In genomic region chr2:68423966-68424650, GRCh38 we compare ENCODE assay signal across 11 cellular contexts. TPM values are rescaled to one million over a fixed set of nuclear protein-coding genes. Genes with fewer than 3 reads are reported as not detected.
DNase-seq lines count a peak whose midpoint lies in the region; ATAC-seq and TF ChIP-seq lines count a peak whose summit lies in the region.
"Had no signal": no experiment of that assay in that cellular context is flagged by ENCODE, and none has a peak within 500 bp of the region (broad histone marks: within the 10 kb centered on the region; RNA-seq: fewer than 3 reads in every experiment).

No MANE protein-coding gene starts in this region.

- H3K27ac ChIP-seq in BLaER1 treated with 17β-estradiol and CSF1 and Interleukin-3, amounts not matched to agents 10 nM and 100 nM, result peak overlapping the region in 8 of 11 experiments; percentile 0 to 64 (median 24); a peak in 8 of 22 replicates
- no peak overlapping the region for H3K27ac ChIP-seq in sigmoid colon
- H3K27ac ChIP-seq: C4-2B had no signal

- H3K4me1 ChIP-seq in BLaER1 treated with 17β-estradiol and CSF1 and Interleukin-3, amounts not matched to agents 10 nM and 100 nM, result peaks cover 45 to 65% (median 61%) of the 10 kb centered on the region in 10 experiments
- H3K4me1 ChIP-seq in sigmoid colon, result peaks cover 0 to 25% (median 17%) of the 10 kb centered on the region in 4 donors

- peak; percentile 38 for DNase-seq in GM19240 (ENCODE audit: insufficient read length, low spot score)
- peak; percentile 90 for DNase-seq in OCI-M1 (lab: John Stamatoyannopoulos, UW)
- DNase-seq in NCI-H774 (lab: John Stamatoyannopoulos, UW), result no peak
- DNase-seq in lower leg skin (ENCODE audit: low spot score in 2 of 2), result no peak
- no peak for DNase-seq in sigmoid colon
- DNase-seq in activated effector memory CD4-positive, alpha-beta T cell treated with anti-CD3 and anti-CD28 coated beads, Interleukin-2, amount 50 U/mL, for 16 hours, result no peak
- DNase-seq: activated CD4-positive, alpha-beta T cell treated with anti-CD3 and anti-CD28 coated beads, Interleukin-2, amount 50 U/mL, for 48 hours; IMR-90 had no signal

- H3K27me3 ChIP-seq in BLaER1 treated with 17β-estradiol and CSF1 and Interleukin-3, amounts not matched to agents 10 nM and 100 nM, result no peaks in the 10 kb centered on the region
- H3K27me3 ChIP-seq in sigmoid colon, result no peaks in the 10 kb centered on the region

- H3K9me3 ChIP-seq in BLaER1 treated with 17β-estradiol and CSF1 and Interleukin-3, amounts not matched to agents 10 nM and 100 nM (replicated peaks in 1 of 11), result peaks cover 0 to 22% (median 9%) of the 10 kb centered on the region in 11 experiments; a peak in 8 of 22 replicates
- no peaks in the 10 kb centered on the region for H3K9me3 ChIP-seq in sigmoid colon

- no peaks in the 10 kb centered on the region for H3K36me3 ChIP-seq in BLaER1 treated with 17β-estradiol and CSF1 and Interleukin-3, amounts not matched to agents 10 nM and 100 nM
- H3K36me3 ChIP-seq in sigmoid colon, result no peaks in the 10 kb centered on the region

- H4K20me1 ChIP-seq in BLaER1 treated with 17β-estradiol and CSF1 and Interleukin-3, amounts not matched to agents 10 nM and 100 nM, result no peaks in the 10 kb centered on the region

- 62 to 66% methylated on average over 2 of the region's 2 CpGs for WGBS in lower leg skin, 2 donors
- WGBS in sigmoid colon, 2 donors, result 30 to 63% methylated on average over 2 of the region's 2 CpGs

- intact Hi-C loops in lower leg skin (cut with DNase I; ENCODE audit: low total_unique reads) (no loop called here), sigmoid colon (cut with DNase I) (no loop called here)

- H3K9ac ChIP-seq in BLaER1 treated with 17β-estradiol and CSF1 and Interleukin-3, amounts not matched to agents 10 nM and 100 nM, result 0 out of 22 replicates have a peak overlapping the region, but pooled peaks of 1 of the 11 experiments have one; percentile 6

- TF ChIP-seq POLR2A in lower leg skin (IDR thresholded peaks at IDR 0.05) (no peak), sigmoid colon (IDR thresholded peaks at IDR 0.05) (no peak)

- TF ChIP-seq CTCF in lower leg skin (IDR thresholded peaks at IDR 0.05) (no peak), sigmoid colon (IDR thresholded peaks at IDR 0.05) (no peak)

- peak overlapping the region; percentile 13 to 74 (median 39) for H3K4me2 ChIP-seq in BLaER1 treated with 17β-estradiol and CSF1 and Interleukin-3, amounts not matched to agents 10 nM and 100 nM

- H3K4me3 ChIP-seq in BLaER1 treated with 17β-estradiol and CSF1 and Interleukin-3, amounts not matched to agents 10 nM and 100 nM, result no peak overlapping the region
- H3K4me3 ChIP-seq in lower leg skin (ENCODE audit: low read depth, poor library complexity, severe bottlenecking) (no peak overlapping the region), sigmoid colon (no peak overlapping the region)

- peak; percentile 77 for ATAC-seq in HG03060 (IDR thresholded peaks at IDR 0.05; ENCODE audit: low read depth, unreplicated experiment)

- TF ChIP-seq EP300 in sigmoid colon (IDR thresholded peaks at IDR 0.05), result no peak

RNA-seq across cellular contexts. Expression of gene FBXO48, which starts 43.0 kb away (rescaled TPM):
- total RNA-seq in lower leg skin (1 to 10 TPM in 3 of 4 donors, under 1 TPM in 1; 0.98 to 2.2 (median 1.7) TPM), sigmoid colon (1 to 10 TPM in 1 of 4 donors, under 1 TPM in 3; 0.55 to 1.1 (median 0.83) TPM)
- polyA plus RNA-seq in sigmoid colon, result 1 to 10 TPM in 1 of 3 donors, under 1 TPM in 2; 0.60 to 1.2 (median 0.70) TPM

RNA-seq across cellular contexts. Expression of gene APLF, which starts 43.3 kb away (rescaled TPM):
- total RNA-seq in lower leg skin, result 10 to 100 TPM in 2 of 4 donors, 1 to 10 TPM in 2; 7.5 to 12.9 (median 9.5) TPM
- total RNA-seq in sigmoid colon, result 10 to 100 TPM; 11.0 to 21.7 (median 14.5) TPM
- polyA plus RNA-seq in sigmoid colon, result under 1 TPM; 0.23 to 0.69 (median 0.60) TPM

RNA-seq across cellular contexts. Expression of gene PLEK, which starts 59.0 kb away (rescaled TPM):
- 1 to 10 TPM; 1.3 to 3.0 (median 2.2) TPM for total RNA-seq in lower leg skin
- 10 to 100 TPM in 2 of 4 donors, 1 to 10 TPM in 2; 5.8 to 15.2 (median 10.3) TPM for total RNA-seq in sigmoid colon
- polyA plus RNA-seq in sigmoid colon, result 10 to 100 TPM; 12.5 to 16.8 (median 12.6) TPM
- polyA plus RNA-seq: IMR-90 had no signal

Comparison
In these comparisons a context has a peak if more than half of its experiments do, and no peak if none do; other contexts are left out.
1. H3K27ac ChIP-seq: peak in BLaER1 treated with 17β-estradiol and CSF1 and Interleukin-3, amounts not matched to agents 10 nM and 100 nM (8 of 11); none in sigmoid colon (0 of 4).
2. DNase-seq: peak in GM19240 (single experiment) and OCI-M1 (single experiment); none in NCI-H774 (single experiment), lower leg skin (0 of 2), sigmoid colon (single experiment) and activated effector memory CD4-positive, alpha-beta T cell treated with anti-CD3 and anti-CD28 coated beads, Interleukin-2, amount 50 U/mL, for 16 hours (single experiment).